In the genomic region with DNA sequence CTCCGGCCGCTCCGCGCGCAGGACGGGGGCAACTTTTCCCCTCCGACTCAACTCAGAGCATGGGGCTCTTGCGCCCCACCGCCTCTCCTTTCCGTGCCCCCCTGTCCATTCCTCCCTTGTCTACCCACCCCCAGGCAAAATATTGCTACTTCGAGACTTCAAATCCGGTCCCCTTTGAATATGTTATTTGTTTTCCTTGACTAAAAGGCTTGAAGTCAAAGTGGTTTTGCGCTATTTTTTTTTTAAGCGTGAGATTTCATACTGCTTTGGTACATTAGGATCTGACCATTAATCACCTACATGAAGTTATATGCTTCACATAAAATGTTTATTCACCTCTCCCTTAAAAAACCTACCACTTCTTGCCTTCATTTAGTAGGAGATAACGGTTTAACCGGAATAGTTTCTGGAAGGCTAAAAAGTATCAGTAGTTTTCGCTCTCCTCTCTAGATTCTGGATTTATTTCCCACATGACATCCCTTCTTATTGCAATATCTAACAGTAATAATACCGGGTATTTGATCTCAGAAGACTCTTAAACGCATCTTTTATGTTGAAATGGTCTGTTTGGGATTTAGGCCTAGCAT, we compare ENCODE assay signal across 8 cellular contexts. TPM values are rescaled to one million over a fixed set of nuclear protein-coding genes. Genes with fewer than 3 reads are reported as not detected.
DNase-seq lines count a peak whose midpoint lies in the region; TF ChIP-seq lines count a peak whose summit lies in the region.

No MANE protein-coding gene starts in this region.

- H3K36me3 ChIP-seq in ACC112 (ENCODE audit: insufficient read depth, low read length) (peaks cover 7% of the 10 kb centered on the region), HUES64 (ENCODE audit: insufficient read depth, low read length) (no peaks in the 10 kb centered on the region), muscle layer of colon (ENCODE audit: insufficient read depth, low read length) (peaks cover 9% of the 10 kb centered on the region)

- WGBS in HUES64: 19% methylated on average over 17 of the region's 19 CpGs

- H3K27ac ChIP-seq in ACC112 (ENCODE audit: low read depth, low read length) (peak overlapping the region; percentile 68), HUES64 (ENCODE audit: low read depth, low read length) (no peak overlapping the region), coronary artery (peak overlapping the region; percentile 97 to 98), muscle layer of colon (ENCODE audit: low read depth, low read length) (peak overlapping the region; percentile 93)

- H3K4me3 ChIP-seq in ACC112 (ENCODE audit: low read depth, low read length) (peak overlapping the region; percentile 90), HUES64 (ENCODE audit: low read length) (peak overlapping the region; percentile 66), coronary artery (peak overlapping the region; percentile 93), muscle layer of colon (ENCODE audit: low read depth in 1 of 2, low read length in 2 of 2) (peak overlapping the region; percentile 56 to 90)

- H3K27me3 ChIP-seq in ACC112 (ENCODE audit: insufficient read depth, low read length): no peaks in the 10 kb centered on the region
- H3K27me3 ChIP-seq in HUES64 (ENCODE audit: insufficient read depth, low read length): peaks cover 77% of the 10 kb centered on the region
- H3K27me3 ChIP-seq in muscle layer of colon (ENCODE audit: control insufficient read depth in 1 of 2, insufficient read depth in 2 of 2, low read length in 2 of 2): no peaks in the 10 kb centered on the region

- no peak for DNase-seq in coronary artery (ENCODE audit: low spot score)
- no peak for DNase-seq in foreskin melanocyte
- DNase-seq in stimulated activated CD4-positive, alpha-beta T cell treated with anti-CD3 and anti-CD28 coated beads, Interleukin-4, amount 100 ng/mL, for 1 hour: no peak
- DNase-seq in activated CD4-positive, CD25-positive, alpha-beta regulatory T cell (lab: John Stamatoyannopoulos, UW): no peak
- no peak for DNase-seq in AML-193 (lab: John Stamatoyannopoulos, UW)

- peaks cover 27% of the 10 kb centered on the region for H3K4me1 ChIP-seq in ACC112 (ENCODE audit: control insufficient read depth, insufficient read depth, low read length, unreplicated experiment)
- H3K4me1 ChIP-seq in HUES64 (ENCODE audit: insufficient read depth, low read length): peaks cover 39% of the 10 kb centered on the region
- peaks cover 41% of the 10 kb centered on the region for H3K4me1 ChIP-seq in muscle layer of colon (ENCODE audit: insufficient read depth, low read length)

- peaks cover 62% of the 10 kb centered on the region for H3K79me2 ChIP-seq in ACC112 (ENCODE audit: control insufficient read depth, insufficient read depth, low read length, unreplicated experiment)

- H3K9me3 ChIP-seq in HUES64 (ENCODE audit: insufficient read depth, low read depth, low read length) (no peaks in the 10 kb centered on the region), muscle layer of colon (ENCODE audit: low read length) (no peaks in the 10 kb centered on the region)

- no peak for TF ChIP-seq CTCF in coronary artery (IDR thresholded peaks at IDR 0.05)

- peak overlapping the region; percentile 79 for H2AFZ ChIP-seq in ACC112 (ENCODE audit: low read length, unreplicated experiment)

- H3K9ac ChIP-seq in HUES64 (ENCODE audit: low read depth, low read length): 0 out of 2 replicates have a peak overlapping the region, but pooled peaks have one; percentile 46
- H3K9ac ChIP-seq in muscle layer of colon (ENCODE audit: low read length): peak overlapping the region; percentile 76

RNA-seq across cellular contexts. Expression of a gene that starts 1.5 kb away (rescaled TPM):
- polyA plus RNA-seq in HUES64 (2013, experiment 1 of 2): 1.8 TPM
- polyA plus RNA-seq in HUES64 (2013, experiment 2 of 2): 1.3 TPM
